8 cellular contexts compared by ENCODE assay signal in the genomic region with DNA sequence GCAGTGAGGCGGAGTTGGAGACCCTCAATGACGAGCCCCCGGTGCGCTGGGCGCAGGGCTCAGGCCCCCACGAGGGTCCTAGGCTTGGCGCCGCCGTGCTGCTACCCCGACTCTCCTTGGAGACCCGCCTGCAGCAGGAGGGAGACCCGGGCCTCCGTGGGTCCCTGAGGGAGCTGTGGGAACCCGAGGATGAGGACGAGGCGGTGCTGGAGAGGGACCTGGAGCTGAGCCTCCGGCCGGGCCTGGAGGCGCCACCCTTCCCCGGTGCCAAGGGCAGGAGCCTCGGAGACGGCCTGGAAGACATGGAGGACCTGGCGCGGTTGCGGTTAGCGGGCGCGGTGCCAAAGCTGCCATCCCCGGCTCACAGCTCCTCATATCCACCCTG. TPM values are rescaled to one million over a fixed set of nuclear protein-coding genes. Genes with fewer than 3 reads are reported as not detected.
A peak's percentile ranks its signal among the peaks of the same experiment; 100 is the strongest.
DNase-seq lines count a peak whose midpoint lies in the region; ATAC-seq lines count a peak whose summit lies in the region.

No MANE protein-coding gene starts in this region.

- H3K36me3 ChIP-seq in iPS-18a (ENCODE audit: control insufficient read depth, low read depth, low read length): no peaks in the 10 kb centered on the region

- no peaks in the 10 kb centered on the region for H3K27me3 Mint-ChIP-seq in T-helper 17 cell
- no peaks in the 10 kb centered on the region for H3K27me3 Mint-ChIP-seq in stimulated activated memory B cell treated with anti-CD40 and anti-IgM and Interleukin-4, amounts not matched to agents 10 μg/mL and 1 μg/mL and 100 μg/mL, for 72 hours

- H3K4me1 ChIP-seq in iPS-18a (ENCODE audit: control insufficient read depth, low read depth, low read length): no peaks in the 10 kb centered on the region

- H3K9ac ChIP-seq in iPS-18a (ENCODE audit: low read length): no peak overlapping the region

- H3K27ac ChIP-seq in iPS-18a (ENCODE audit: low read length): no peak overlapping the region

- H3K9me3 Mint-ChIP-seq in stimulated activated memory B cell treated with anti-CD40 and anti-IgM and Interleukin-4, amounts not matched to agents 10 μg/mL and 1 μg/mL and 100 μg/mL, for 72 hours: no peaks in the 10 kb centered on the region

- no peak overlapping the region for H3K27ac Mint-ChIP-seq in T-helper 17 cell
- no peak overlapping the region for H3K27ac Mint-ChIP-seq in stimulated activated memory B cell treated with anti-CD40 and anti-IgM and Interleukin-4, amounts not matched to agents 10 μg/mL and 1 μg/mL and 100 μg/mL, for 72 hours

- no peaks in the 10 kb centered on the region for H3K9me3 ChIP-seq in T-helper 17 cell (ENCODE audit: control insufficient read depth, low read length, poor library complexity, severe bottlenecking)
- no peaks in the 10 kb centered on the region for H3K9me3 ChIP-seq in iPS-18a (ENCODE audit: control insufficient read depth, low read depth, low read length)

- no peaks in the 10 kb centered on the region for H3K27me3 ChIP-seq in iPS-18a (ENCODE audit: control insufficient read depth, insufficient read depth, low read length)

- H3K36me3 Mint-ChIP-seq in T-helper 17 cell (ENCODE audit: low read depth): no peaks in the 10 kb centered on the region
- H3K36me3 Mint-ChIP-seq in stimulated activated memory B cell treated with anti-CD40 and anti-IgM and Interleukin-4, amounts not matched to agents 10 μg/mL and 1 μg/mL and 100 μg/mL, for 72 hours: no peaks in the 10 kb centered on the region

- DNase-seq in NCI-H1105 (lab: John Stamatoyannopoulos, UW) (peak; percentile 25), NCI-H1105 treated with DMSO at 0.1 percent for 48 hours (lab: John Stamatoyannopoulos, UW) (no peak), T-helper 17 cell (no peak), T-helper 1 cell (no peak)
- no peak for DNase-seq in effector CD4-positive, alpha-beta T cell

- H3K4me1 Mint-ChIP-seq in T-helper 17 cell: peaks cover 6% of the 10 kb centered on the region
- H3K4me1 Mint-ChIP-seq in stimulated activated memory B cell treated with anti-CD40 and anti-IgM and Interleukin-4, amounts not matched to agents 10 μg/mL and 1 μg/mL and 100 μg/mL, for 72 hours: peaks cover 20% of the 10 kb centered on the region

- H3K4me3 Mint-ChIP-seq in T-helper 17 cell: peak overlapping the region; percentile 55
- H3K4me3 Mint-ChIP-seq in stimulated activated memory B cell treated with anti-CD40 and anti-IgM and Interleukin-4, amounts not matched to agents 10 μg/mL and 1 μg/mL and 100 μg/mL, for 72 hours: peak overlapping the region; percentile 34

- ATAC-seq in T-helper 17 cell (no peak), HG03469 (IDR thresholded peaks at IDR 0.05; ENCODE audit: unreplicated experiment) (no peak)
- no peak for ATAC-seq in stimulated activated memory B cell treated with anti-CD40 and anti-IgM and Interleukin-4, amounts not matched to agents 10 μg/mL and 1 μg/mL and 100 μg/mL, for 72 hours

- peak overlapping the region; percentile 37 for H3K4me3 ChIP-seq in iPS-18a (ENCODE audit: low read length)

RNA-seq across cellular contexts. Expression of a gene that starts 2.3 kb away (rescaled TPM):
- 10 to 100 TPM; 42.2 to 69.3 TPM for total RNA-seq in T-helper 17 cell

RNA-seq across cellular contexts. Expression of a gene that starts 43.3 kb away (rescaled TPM):
- total RNA-seq in T-helper 17 cell: 1 to 10 TPM in 1 of 2 donors, under 1 TPM in 1; 0.40 to 8.4 TPM
